10 cellular contexts compared by ENCODE assay signal in genomic region chr19:18460313-18460712, GRCh38. TPM values are rescaled to one million over a fixed set of nuclear protein-coding genes. Genes with fewer than 3 reads are reported as not detected.
DNase-seq lines count a peak whose midpoint lies in the region; ATAC-seq and TF ChIP-seq lines count a peak whose summit lies in the region.
"Had no signal": no experiment of that assay in that cellular context is flagged by ENCODE, and none has a peak within 500 bp of the region (broad histone marks: within the 10 kb centered on the region; RNA-seq: fewer than 3 reads in every experiment).

No MANE protein-coding gene starts in this region.

- H3K27me3 ChIP-seq in left lung: no peaks in the 10 kb centered on the region

- peaks cover 10 to 23% of the 10 kb centered on the region in 2 donors for H3K4me1 ChIP-seq in left lung

- ATAC-seq in left lung: no peak
- no peak for ATAC-seq in HG03135 (IDR thresholded peaks at IDR 0.05; ENCODE audit: unreplicated experiment)
- ATAC-seq in GM19035 (IDR thresholded peaks at IDR 0.05; ENCODE audit: unreplicated experiment): no peak
- ATAC-seq in HG03045 (IDR thresholded peaks at IDR 0.05; ENCODE audit: unreplicated experiment): no peak
- no peak for ATAC-seq in GM21515 (IDR thresholded peaks at IDR 0.05; ENCODE audit: unreplicated experiment)

- H3K36me3 ChIP-seq in left lung: peaks cover 0 to 93% of the 10 kb centered on the region in 2 donors

- H3K9me3 ChIP-seq in left lung: no peaks in the 10 kb centered on the region

- intact Hi-C loops in left lung (cut with DNase I): loop anchor here in 1 of 2 donors (10.0 kb wide), 1 partner anchor 104 kb away; no protein-coding TSS in a partner anchor

- TF ChIP-seq CTCF in left lung (IDR thresholded peaks at IDR 0.05): no peak

- H3K4me3 ChIP-seq in left lung: no peak overlapping the region

- DNase-seq in LHCN-M2 (ENCODE audit: low read depth) (peak; percentile 51), caudate nucleus (lab: John Stamatoyannopoulos, UW) (peak in 1 of 61 donors; percentile 17), left lung (peak in 1 of 2 donors; percentile 80), substantia nigra (lab: John Stamatoyannopoulos, UW) (peak in 3 of 49 donors; percentile 14 to 91 (median 23))
- DNase-seq: GF-D8; stimulated activated CD8-positive, alpha-beta memory T cell treated with anti-CD3 and anti-CD28 coated beads, Interleukin-4, amount 100 ng/mL, for 48 hours had no signal

- H3K27ac ChIP-seq in caudate nucleus (ENCODE audit: low read depth, low read length) (peak overlapping the region; percentile 31), left lung (peak overlapping the region; percentile 47 to 55), substantia nigra (ENCODE audit: low read depth, low read length, poor library complexity, severe bottlenecking) (peak overlapping the region; percentile 30)

RNA-seq across cellular contexts. Expression of gene ISYNA1, which starts 22.4 kb away (rescaled TPM):
- total RNA-seq in LHCN-M2 (2014; rRNA removed) (0.83 and 0.86 TPM in 2 replicates), left lung (10 to 100 TPM; 22.8 to 43.9 TPM)
- 1.8 TPM for polyA plus RNA-seq in LHCN-M2 (2012)

RNA-seq across cellular contexts. Expression of gene SSBP4, which starts 41.1 kb away (rescaled TPM):
- total RNA-seq in LHCN-M2 (2014; rRNA removed) (41.6 and 64.2 TPM in 2 replicates), left lung (10 to 100 TPM; 49.8 to 79.9 TPM)
- polyA plus RNA-seq in LHCN-M2 (2012): 20.1 TPM

Comparison
In these comparisons a context has a peak if more than half of its experiments do, and no peak if none do; other contexts are left out.
1. RNA of gene ISYNA1, which starts 22.4 kb away (total RNA-seq): 22.8 to 43.9 TPM in left lung; 0.83 to 0.86 TPM in LHCN-M2; every median in the first group is over 10 times any median in the second.
2. Peak in every context shown above with its lines, with median percentiles within 50 percentile points of each other: H3K27ac ChIP-seq.